In the genomic region with DNA sequence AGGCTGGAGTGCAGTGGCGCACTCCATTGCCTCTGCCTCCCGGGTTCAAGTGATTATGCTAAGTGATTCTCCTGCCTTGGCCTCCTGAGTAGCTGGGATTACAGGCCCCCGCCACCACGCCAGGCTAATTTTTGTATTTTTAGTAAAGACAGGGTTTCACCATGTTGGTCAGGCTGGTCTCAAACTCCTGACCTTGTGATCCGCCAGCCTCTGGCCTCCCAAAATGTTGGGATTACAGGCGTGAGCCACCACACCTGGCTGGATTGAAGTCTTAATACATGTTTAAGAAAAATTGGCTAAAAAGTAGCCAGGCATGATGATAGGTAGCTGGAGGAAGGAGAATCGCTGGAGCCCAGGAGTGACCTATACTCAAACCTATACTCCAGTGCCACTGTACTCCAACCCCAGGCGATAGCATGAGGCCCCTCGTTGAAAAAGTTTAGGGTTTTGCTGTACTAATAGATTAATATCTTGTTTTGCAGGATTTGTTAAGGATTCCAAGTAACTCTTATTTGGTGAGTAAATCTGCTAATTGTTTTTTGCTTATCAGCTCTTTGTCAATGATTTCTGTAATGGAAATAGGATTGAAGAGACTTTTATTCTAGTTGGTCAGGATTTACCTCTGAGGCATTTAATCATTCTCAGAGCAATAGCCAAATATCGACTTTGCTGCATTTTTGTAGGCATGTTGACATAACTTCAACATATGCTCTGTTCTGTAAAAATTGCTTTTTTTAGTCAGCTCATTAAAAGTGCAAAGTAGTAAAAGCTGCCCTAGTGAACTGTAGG, we compare ENCODE assay signal across 8 cellular contexts.
DNase-seq lines count a peak whose midpoint lies in the region; ATAC-seq lines count a peak whose summit lies in the region.

No MANE protein-coding gene starts in this region.

- peaks cover 11% of the 10 kb centered on the region for H3K4me1 ChIP-seq in iPS-20b (ENCODE audit: insufficient read depth, low read length)

- peaks cover 39% of the 10 kb centered on the region for H3K4me1 Mint-ChIP-seq in T-helper 2 cell treated with Interferon-gamma antibody and Interleukin-4, amounts not matched to agents 5 μg/mL and 100 μg/mL, for 36 hours (ENCODE audit: low read depth)
- H3K4me1 Mint-ChIP-seq in stimulated activated naive CD8-positive, alpha-beta T cell treated with anti-CD3 and anti-CD28 coated beads, Interleukin-15, amount 100 ng/mL, for 72 hours: peaks cover 54% of the 10 kb centered on the region

- no peak for ATAC-seq in stimulated activated naive CD8-positive, alpha-beta T cell treated with anti-CD3 and anti-CD28 coated beads, Interleukin-15, amount 100 ng/mL, for 72 hours
- ATAC-seq in GM19467 (IDR thresholded peaks at IDR 0.05; ENCODE audit: unreplicated experiment): no peak

- peaks cover 4% of the 10 kb centered on the region; the same call in 1 of the 2 replicates for H3K9me3 ChIP-seq in iPS-20b (ENCODE audit: insufficient read depth, low read depth, low read length)

- H3K4me3 ChIP-seq in iPS-20b (ENCODE audit: low read length): peak overlapping the region; percentile 97

- peak overlapping the region; percentile 98 for H3K4me3 Mint-ChIP-seq in T-helper 2 cell treated with Interferon-gamma antibody and Interleukin-4, amounts not matched to agents 5 μg/mL and 100 μg/mL, for 36 hours
- H3K4me3 Mint-ChIP-seq in stimulated activated naive CD8-positive, alpha-beta T cell treated with anti-CD3 and anti-CD28 coated beads, Interleukin-15, amount 100 ng/mL, for 72 hours: peak overlapping the region; percentile 94 to 95

- peaks cover 62% of the 10 kb centered on the region for H3K36me3 ChIP-seq in iPS-20b (ENCODE audit: insufficient read depth, low read depth, low read length)

- peak overlapping the region; percentile 95 for H3K27ac Mint-ChIP-seq in T-helper 2 cell treated with Interferon-gamma antibody and Interleukin-4, amounts not matched to agents 5 μg/mL and 100 μg/mL, for 36 hours
- peak overlapping the region; percentile 98 to 100 for H3K27ac Mint-ChIP-seq in stimulated activated naive CD8-positive, alpha-beta T cell treated with anti-CD3 and anti-CD28 coated beads, Interleukin-15, amount 100 ng/mL, for 72 hours

- H3K9me3 Mint-ChIP-seq in T-helper 2 cell treated with Interferon-gamma antibody and Interleukin-4, amounts not matched to agents 5 μg/mL and 100 μg/mL, for 36 hours: no peaks in the 10 kb centered on the region
- H3K9me3 Mint-ChIP-seq in stimulated activated naive CD8-positive, alpha-beta T cell treated with anti-CD3 and anti-CD28 coated beads, Interleukin-15, amount 100 ng/mL, for 72 hours: no peaks in the 10 kb centered on the region

- no peaks in the 10 kb centered on the region for H3K27me3 ChIP-seq in iPS-20b (ENCODE audit: insufficient read depth, low read length)

- DNase-seq in T-helper 2 cell treated with Interferon-gamma antibody and Interleukin-4, amounts not matched to agents 5 μg/mL and 100 μg/mL, for 36 hours (ENCODE audit: low spot score): no peak
- no peak for DNase-seq in T-helper 2 cell
- peak; percentile 79 for DNase-seq in activated CD8-positive, alpha-beta memory T cell treated with anti-CD3 and anti-CD28 coated beads, Interleukin-2, amount 50 U/mL, for 48 hours
- peak in 1 of 2 donors; percentile 20 for DNase-seq in stimulated activated naive CD8-positive, alpha-beta T cell treated with anti-CD3 and anti-CD28 coated beads, Interleukin-15, amount 100 ng/mL, for 72 hours
- no peak for DNase-seq in HuH-7 (ENCODE audit: low spot score)
- no peak for DNase-seq in HPDE6-E6E7 (ENCODE audit: extremely low spot score)

- peaks cover 3% of the 10 kb centered on the region for H3K27me3 Mint-ChIP-seq in T-helper 2 cell treated with Interferon-gamma antibody and Interleukin-4, amounts not matched to agents 5 μg/mL and 100 μg/mL, for 36 hours (ENCODE audit: low read depth)
- H3K27me3 Mint-ChIP-seq in stimulated activated naive CD8-positive, alpha-beta T cell treated with anti-CD3 and anti-CD28 coated beads, Interleukin-15, amount 100 ng/mL, for 72 hours: no peaks in the 10 kb centered on the region

- H3K27ac ChIP-seq in iPS-20b (ENCODE audit: low read length): peak overlapping the region; percentile 58

- H3K9ac ChIP-seq in iPS-20b (ENCODE audit: low read depth, low read length): peak overlapping the region; percentile 100

- H3K36me3 Mint-ChIP-seq in T-helper 2 cell treated with Interferon-gamma antibody and Interleukin-4, amounts not matched to agents 5 μg/mL and 100 μg/mL, for 36 hours (ENCODE audit: low read depth): peaks cover 70% of the 10 kb centered on the region
